Comparison of ENCODE assay signal across 21 cellular contexts in the genomic region with DNA sequence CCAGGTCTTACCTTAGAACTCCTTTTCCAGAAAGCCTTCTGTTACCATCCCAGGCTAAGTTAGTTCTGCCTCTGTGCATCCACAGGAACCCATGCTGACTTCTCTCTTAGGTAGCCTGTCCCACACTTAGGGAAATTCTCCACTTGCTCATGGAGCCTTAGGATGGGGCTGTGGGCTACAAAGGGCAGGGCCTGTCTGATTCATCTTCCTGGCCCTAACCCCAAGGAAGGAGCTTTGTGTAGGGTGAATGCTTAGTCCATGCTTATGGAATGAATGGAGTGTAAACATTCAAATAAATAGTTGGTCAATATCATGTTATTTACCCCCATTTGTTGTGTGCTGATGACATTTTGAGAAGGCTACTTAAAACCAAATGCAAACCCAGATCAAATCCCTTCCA. TPM values are rescaled to one million over a fixed set of nuclear protein-coding genes. Genes with fewer than 3 reads are reported as not detected.
"Had no signal": no experiment of that assay in that cellular context is flagged by ENCODE, and none has a peak within 500 bp of the region (broad histone marks: within the 10 kb centered on the region; RNA-seq: fewer than 3 reads in every experiment).

No MANE protein-coding gene starts in this region.

- H3K27ac ChIP-seq: colonic mucosa, gastrocnemius medialis, ovary, spleen, thoracic aorta had no signal

- H3K4me3 Mint-ChIP-seq: activated B cell treated with CpG ODN at 0.5 μM for 24 hours; activated CD8-positive, alpha-beta T cell treated with anti-CD3 and anti-CD28 coated beads for 36 hours; activated T-helper 17 cell treated with anti-CD3 and anti-CD28 coated beads, Interleukin-2, amount 50 U/mL, for 72 hours; brain; memory B cell; natural killer cell; stimulated activated memory B cell treated with anti-CD40 and anti-IgM and Interleukin-4, amounts not matched to agents 10 μg/mL and 1 μg/mL and 100 μg/mL, for 72 hours had no signal

- H3K4me1 ChIP-seq: colonic mucosa, gastrocnemius medialis, spleen had no signal

- H3K27ac Mint-ChIP-seq: activated B cell treated with CpG ODN at 0.5 μM for 24 hours; activated CD8-positive, alpha-beta T cell treated with anti-CD3 and anti-CD28 coated beads for 36 hours; activated T-helper 17 cell treated with anti-CD3 and anti-CD28 coated beads, Interleukin-2, amount 50 U/mL, for 72 hours; brain; memory B cell; natural killer cell; stimulated activated memory B cell treated with anti-CD40 and anti-IgM and Interleukin-4, amounts not matched to agents 10 μg/mL and 1 μg/mL and 100 μg/mL, for 72 hours had no signal

- ATAC-seq: activated CD8-positive, alpha-beta T cell treated with anti-CD3 and anti-CD28 coated beads for 36 hours; activated T-helper 17 cell treated with anti-CD3 and anti-CD28 coated beads, Interleukin-2, amount 50 U/mL, for 72 hours; gastrocnemius medialis; natural killer cell; sciatic nerve; stimulated activated memory B cell treated with anti-CD40 and anti-IgM and Interleukin-4, amounts not matched to agents 10 μg/mL and 1 μg/mL and 100 μg/mL, for 72 hours had no signal

- DNase-seq: activated B cell treated with CpG ODN at 0.5 μM for 24 hours; activated CD4-positive, alpha-beta T cell treated with anti-CD3 and anti-CD28 coated beads for 4 hours; activated CD8-positive, alpha-beta T cell treated with anti-CD3 and anti-CD28 coated beads for 36 hours; activated naive CD4-positive, alpha-beta T cell; activated T-cell treated with anti-CD3 and anti-CD28 coated beads, Interleukin-2, amount 50 U/mL, for 1 hour; central memory CD4-positive, alpha-beta T cell; colonic mucosa; gastrocnemius medialis; kidney glomerular epithelial cell; natural killer cell; ovary; spleen; stimulated activated CD4-positive, alpha-beta T cell treated with anti-CD3 and anti-CD28 coated beads, Interleukin-4, amount 100 ng/mL, for 4 hours had no signal

- H3K36me3 Mint-ChIP-seq: brain; memory B cell; natural killer cell; stimulated activated memory B cell treated with anti-CD40 and anti-IgM and Interleukin-4, amounts not matched to agents 10 μg/mL and 1 μg/mL and 100 μg/mL, for 72 hours had no signal

- H3K36me3 ChIP-seq: colonic mucosa, gastrocnemius medialis, ovary, spleen, thoracic aorta had no signal

- H3K4me1 Mint-ChIP-seq: activated B cell treated with CpG ODN at 0.5 μM for 24 hours; activated T-helper 17 cell treated with anti-CD3 and anti-CD28 coated beads, Interleukin-2, amount 50 U/mL, for 72 hours; brain; memory B cell; natural killer cell; stimulated activated memory B cell treated with anti-CD40 and anti-IgM and Interleukin-4, amounts not matched to agents 10 μg/mL and 1 μg/mL and 100 μg/mL, for 72 hours had no signal

- H3K4me3 ChIP-seq: colonic mucosa, gastrocnemius medialis, ovary, spleen, thoracic aorta had no signal

- H3K9me3 ChIP-seq: colonic mucosa, gastrocnemius medialis, ovary, spleen had no signal

- H3K27me3 ChIP-seq: colonic mucosa, gastrocnemius medialis, ovary had no signal

- H3K9me3 Mint-ChIP-seq: activated B cell treated with CpG ODN at 0.5 μM for 24 hours; activated CD8-positive, alpha-beta T cell treated with anti-CD3 and anti-CD28 coated beads for 36 hours; activated T-helper 17 cell treated with anti-CD3 and anti-CD28 coated beads, Interleukin-2, amount 50 U/mL, for 72 hours; stimulated activated memory B cell treated with anti-CD40 and anti-IgM and Interleukin-4, amounts not matched to agents 10 μg/mL and 1 μg/mL and 100 μg/mL, for 72 hours had no signal

RNA-seq across cellular contexts. Expression of a gene that starts 54.7 kb away (rescaled TPM):
- total RNA-seq: activated B cell treated with CpG ODN at 0.5 μM for 24 hours; activated CD8-positive, alpha-beta T cell treated with anti-CD3 and anti-CD28 coated beads for 36 hours; activated T-helper 17 cell treated with anti-CD3 and anti-CD28 coated beads, Interleukin-2, amount 50 U/mL, for 72 hours; colonic mucosa; liver; natural killer cell; pulmonary artery endothelial cell; spleen; thoracic aorta had no signal
